ENCODE assay signal across 18 cellular contexts in genomic region chr2:154692927-154693326, GRCh38. TPM values are rescaled to one million over a fixed set of nuclear protein-coding genes. Genes with fewer than 3 reads are reported as not detected.
DNase-seq lines count a peak whose midpoint lies in the region; ATAC-seq and TF ChIP-seq lines count a peak whose summit lies in the region.
"Had no signal": no experiment of that assay in that cellular context is flagged by ENCODE, and none has a peak within 500 bp of the region (broad histone marks: within the 10 kb centered on the region; RNA-seq: fewer than 3 reads in every experiment).

No MANE protein-coding gene starts in this region.

- H3K27me3 ChIP-seq in RWPE2 (ENCODE audit: insufficient read depth, poor library complexity, severe bottlenecking) (peaks cover 34% of the 10 kb centered on the region), esophagus muscularis mucosa (peaks cover 0 to 8% (median 0%) of the 10 kb centered on the region in 4 donors), thoracic aorta (replicated peaks; ENCODE audit: insufficient read depth) (no peaks in the 10 kb centered on the region)
- H3K27me3 ChIP-seq: SJSA1 had no signal

- no peak for TF ChIP-seq POLR2A in esophagus muscularis mucosa (IDR thresholded peaks at IDR 0.05; ENCODE audit: low read depth)

- DNase-seq in NOMO-1 treated with DMSO at 0.1 percent for 48 hours (lab: John Stamatoyannopoulos, UW; ENCODE audit: unreplicated experiment) (peak; percentile 24), NOMO-1 (lab: John Stamatoyannopoulos, UW; ENCODE audit: unreplicated experiment in 2 of 2) (no peak), RWPE2 (ENCODE audit: low spot score) (no peak), esophagus muscularis mucosa (ENCODE audit: extremely low spot score) (no peak), thoracic aorta (ENCODE audit: low spot score) (no peak)
- no peak for DNase-seq in activated naive CD4-positive, alpha-beta T cell treated with anti-CD3 and anti-CD28 coated beads, Interleukin-2, amount 10 ng/mL, durations not matched to agents 7 days and 5 days
- DNase-seq: activated CD4-positive, alpha-beta T cell treated with anti-CD3 and anti-CD28 coated beads, Interleukin-2, amount 50 U/mL, for 1 hour; activated T-cell treated with anti-CD3 and anti-CD28 coated beads, Interleukin-2, amount 50 U/mL, for 24 hours; effector CD8-positive, alpha-beta T cell; foreskin fibroblast; NCI-H1436 treated with DMSO at 0.1 percent for 48 hours; stimulated activated CD4-positive, alpha-beta T cell treated with anti-CD3 and anti-CD28 coated beads, Interleukin-12 subunit alpha, Interleukin-12 subunit beta, amount 100 ng/mL, for 4 hours; stimulated activated naive CD4-positive, alpha-beta T cell had no signal

- CTCF ChIA-PET in activated naive CD4-positive, alpha-beta T cell treated with anti-CD3 and anti-CD28 coated beads, Interleukin-2, amount 10 ng/mL, durations not matched to agents 7 days and 5 days (lab: Charles Lee), result no interaction called here

- no peak for TF ChIP-seq EP300 in esophagus muscularis mucosa (IDR thresholded peaks at IDR 0.05)

- H3K4me3 ChIP-seq in RWPE2 (ENCODE audit: severe bottlenecking) (no peak overlapping the region), esophagus muscularis mucosa (no peak overlapping the region), thoracic aorta (peak overlapping the region; percentile 43)
- H3K4me3 ChIP-seq: SJSA1 had no signal

- TF ChIP-seq CTCF in RWPE2 (IDR thresholded peaks at IDR 0.05; ENCODE audit: poor library complexity, severe bottlenecking) (no peak), esophagus muscularis mucosa (IDR thresholded peaks at IDR 0.05) (no peak), thoracic aorta (IDR thresholded peaks at IDR 0.05) (no peak)

- intact Hi-C loops in esophagus muscularis mucosa (cut with DNase I), result no loop called here

- H3K27ac Mint-ChIP-seq in activated naive CD4-positive, alpha-beta T cell treated with anti-CD3 and anti-CD28 coated beads, Interleukin-2, amount 10 ng/mL, durations not matched to agents 7 days and 5 days, result no peak overlapping the region
- H3K27ac Mint-ChIP-seq: activated naive CD8-positive, alpha-beta T cell; activated T-cell treated with anti-CD3 and anti-CD28 coated beads, Interleukin-2, amount 50 U/mL, for 24 hours had no signal

- no peaks in the 10 kb centered on the region for H3K36me3 Mint-ChIP-seq in activated naive CD4-positive, alpha-beta T cell treated with anti-CD3 and anti-CD28 coated beads, Interleukin-2, amount 10 ng/mL, durations not matched to agents 7 days and 5 days
- H3K36me3 Mint-ChIP-seq: activated naive CD8-positive, alpha-beta T cell had no signal

- H3K4me3 Mint-ChIP-seq in activated naive CD4-positive, alpha-beta T cell treated with anti-CD3 and anti-CD28 coated beads, Interleukin-2, amount 10 ng/mL, durations not matched to agents 7 days and 5 days, result no peak overlapping the region
- H3K4me3 Mint-ChIP-seq: activated naive CD8-positive, alpha-beta T cell; activated T-cell treated with anti-CD3 and anti-CD28 coated beads, Interleukin-2, amount 50 U/mL, for 24 hours had no signal

- H3K27ac ChIP-seq in RWPE2 (ENCODE audit: poor library complexity, severe bottlenecking) (no peak overlapping the region), esophagus muscularis mucosa (replicated peaks in 1 of 4) (peak overlapping the region in 3 of 4 donors; percentile 44 to 56 (median 47)), thoracic aorta (peak overlapping the region; percentile 2 to 38)
- H3K27ac ChIP-seq: C4-2B, SJSA1 had no signal

- WGBS in esophagus muscularis mucosa, result 37% methylated on average over 5 of the region's 5 CpGs

- H3K4me1 Mint-ChIP-seq in activated naive CD4-positive, alpha-beta T cell treated with anti-CD3 and anti-CD28 coated beads, Interleukin-2, amount 10 ng/mL, durations not matched to agents 7 days and 5 days, result no peaks in the 10 kb centered on the region

- H3K9me3 ChIP-seq in RWPE2 (ENCODE audit: severe bottlenecking), result no peaks in the 10 kb centered on the region
- H3K9me3 ChIP-seq in esophagus muscularis mucosa, result no peaks in the 10 kb centered on the region
- H3K9me3 ChIP-seq in thoracic aorta, result no peaks in the 10 kb centered on the region

- H3K36me3 ChIP-seq in RWPE2 (ENCODE audit: low read depth) (no peaks in the 10 kb centered on the region), esophagus muscularis mucosa (no peaks in the 10 kb centered on the region), thoracic aorta (no peaks in the 10 kb centered on the region)
- H3K36me3 ChIP-seq: SJSA1 had no signal

- peak; percentile 64; the same call in 1 of the 3 replicates for ATAC-seq in RWPE2 (ENCODE audit: low read depth)
- no peak for ATAC-seq in thoracic aorta (ENCODE audit: insufficient number of reproducible peaks, low FRiP score, low read depth)
- no peak for ATAC-seq in HG02885 (IDR thresholded peaks at IDR 0.05; ENCODE audit: poor library complexity, unreplicated experiment)
- ATAC-seq in GM21619 (IDR thresholded peaks at IDR 0.05; ENCODE audit: unreplicated experiment), result no peak

- H3K4me1 ChIP-seq in RWPE2 (ENCODE audit: insufficient read depth, poor library complexity, severe bottlenecking) (no peaks in the 10 kb centered on the region), esophagus muscularis mucosa (peaks cover 8 to 37% (median 32%) of the 10 kb centered on the region in 4 donors), thoracic aorta (ENCODE audit: control insufficient read depth in 1 of 2, low read depth in 2 of 2) (peaks cover 4 to 23% of the 10 kb centered on the region in 2 donors)
- H3K4me1 ChIP-seq: SJSA1 had no signal

- H3K27me3 Mint-ChIP-seq in activated naive CD4-positive, alpha-beta T cell treated with anti-CD3 and anti-CD28 coated beads, Interleukin-2, amount 10 ng/mL, durations not matched to agents 7 days and 5 days, result peaks cover 16% of the 10 kb centered on the region

- no peaks in the 10 kb centered on the region for H3K9me3 Mint-ChIP-seq in activated naive CD4-positive, alpha-beta T cell treated with anti-CD3 and anti-CD28 coated beads, Interleukin-2, amount 10 ng/mL, durations not matched to agents 7 days and 5 days
- H3K9me3 Mint-ChIP-seq: activated T-cell treated with anti-CD3 and anti-CD28 coated beads, Interleukin-2, amount 50 U/mL, for 24 hours had no signal

RNA-seq across cellular contexts. Expression of gene KCNJ3, which starts 5.6 kb away (rescaled TPM):
- total RNA-seq in esophagus muscularis mucosa, result 1 to 10 TPM; 1.1 to 5.6 (median 4.7) TPM
- total RNA-seq in thoracic aorta, result 1 to 10 TPM; 1.6 to 2.8 TPM
- total RNA-seq: SJSA1 had no signal
